In genomic region chr19:10329555-10329954, GRCh38 we compare ENCODE assay signal across 18 cellular contexts. TPM values are rescaled to one million over a fixed set of nuclear protein-coding genes. Genes with fewer than 3 reads are reported as not detected.
DNase-seq lines count a peak whose midpoint lies in the region; ATAC-seq and TF ChIP-seq lines count a peak whose summit lies in the region.
"Had no signal": no experiment of that assay in that cellular context is flagged by ENCODE, and none has a peak within 500 bp of the region (broad histone marks: within the 10 kb centered on the region; RNA-seq: fewer than 3 reads in every experiment).

No MANE protein-coding gene starts in this region.

- H3K4me3 ChIP-seq in H7 (ENCODE audit: insufficient read depth, low read depth, low read length) = no peak overlapping the region
- no peak overlapping the region for H3K4me3 ChIP-seq in OCI-LY7 (ENCODE audit: low read depth, low read length, poor library complexity, severe bottlenecking)
- no peak overlapping the region for H3K4me3 ChIP-seq in CD4-positive, alpha-beta memory T cell (ENCODE audit: low read length in 2 of 2)
- H3K4me3 ChIP-seq: BLaER1, GM23248 had no signal

- H3K9me2 ChIP-seq in OCI-LY7 (ENCODE audit: insufficient read depth, low read length) = no peaks in the 10 kb centered on the region

- H3K9me3 ChIP-seq in OCI-LY7 (ENCODE audit: low read length) = no peaks in the 10 kb centered on the region
- no peaks in the 10 kb centered on the region for H3K9me3 ChIP-seq in CD4-positive, alpha-beta memory T cell (ENCODE audit: control insufficient read depth in 1 of 2, low read length in 2 of 2)
- H3K9me3 ChIP-seq: BLaER1, Caco-2 had no signal

- DNase-seq in activated naive CD8-positive, alpha-beta T cell treated with anti-CD3 and anti-CD28 coated beads, Interleukin-2, amount 50 U/mL, for 24 hours = no peak
- no peak for DNase-seq in activated naive CD8-positive, alpha-beta T cell treated with anti-CD3 and anti-CD28 coated beads for 36 hours
- DNase-seq in H7 = peak; percentile 32
- no peak for DNase-seq in OCI-LY7 (ENCODE audit: low spot score)
- DNase-seq in neural crest cell (ENCODE audit: low read depth, low spot score) = no peak
- no peak for DNase-seq in DMS53 treated with DMSO at 0.1 percent for 48 hours (lab: John Stamatoyannopoulos, UW; ENCODE audit: unreplicated experiment)
- no peak for DNase-seq in COR-L47 (lab: John Stamatoyannopoulos, UW)
- DNase-seq in CD4-positive, alpha-beta memory T cell = no peak
- DNase-seq: 8988T; Caco-2; CD8-positive, alpha-beta T cell; DMS79; GDM1; GM23248; IMR-90 had no signal

- POLR2A ChIA-PET in OCI-LY7 (lab: Charles Lee) = interaction anchor here (0.6 to 1.7 kb wide), 3 partner anchors 11 to 75 kb away, joined by 3 to 6 read pairs (median 5); partner anchors contain the start of gene ICAM5
- POLR2A ChIA-PET in CD4-positive, alpha-beta memory T cell (lab: Charles Lee; ENCODE audit: partially characterized antibody) = interaction anchor here (0.9 to 1.0 kb wide), 2 partner anchors 50 to 58 kb away, joined by 3 to 4 read pairs; partner anchors contain the start of gene ICAM1

- H3K36me3 ChIP-seq in H7 (replicated peaks; ENCODE audit: control insufficient read depth, insufficient read depth, low read length) = peaks cover 35% of the 10 kb centered on the region
- peaks cover 79% of the 10 kb centered on the region for H3K36me3 ChIP-seq in OCI-LY7 (ENCODE audit: insufficient read depth, low read length)
- H3K36me3 ChIP-seq in CD4-positive, alpha-beta memory T cell (ENCODE audit: insufficient read depth, low read length) = peaks cover 56% of the 10 kb centered on the region

- peaks cover 12% of the 10 kb centered on the region for H4K20me1 ChIP-seq in OCI-LY7 (ENCODE audit: insufficient read depth, low read length)

- H3K4me3 Mint-ChIP-seq in activated naive CD8-positive, alpha-beta T cell treated with anti-CD3 and anti-CD28 coated beads, Interleukin-2, amount 50 U/mL, for 24 hours = no peak overlapping the region
- no peak overlapping the region for H3K4me3 Mint-ChIP-seq in activated naive CD8-positive, alpha-beta T cell treated with anti-CD3 and anti-CD28 coated beads for 36 hours
- peak overlapping the region; percentile 19 for H3K4me3 Mint-ChIP-seq in neural crest cell
- no peak overlapping the region for H3K4me3 Mint-ChIP-seq in CD4-positive, alpha-beta memory T cell
- H3K4me3 Mint-ChIP-seq: CD14-positive monocyte; CD8-positive, alpha-beta T cell had no signal

- peaks cover 45% of the 10 kb centered on the region for H3K36me3 Mint-ChIP-seq in activated naive CD8-positive, alpha-beta T cell treated with anti-CD3 and anti-CD28 coated beads, Interleukin-2, amount 50 U/mL, for 24 hours (ENCODE audit: low read depth)
- peaks cover 33% of the 10 kb centered on the region for H3K36me3 Mint-ChIP-seq in activated naive CD8-positive, alpha-beta T cell treated with anti-CD3 and anti-CD28 coated beads for 36 hours
- peaks cover 3% of the 10 kb centered on the region for H3K36me3 Mint-ChIP-seq in neural crest cell (ENCODE audit: low read depth)
- peaks cover 10 to 38% of the 10 kb centered on the region in 2 donors for H3K36me3 Mint-ChIP-seq in CD4-positive, alpha-beta memory T cell

- TSS peak; percentile 7 for BruUV-seq in OCI-LY7 (replicated peaks; lab: Mats Ljungman, UMichigan)

- H3K9me3 Mint-ChIP-seq in activated naive CD8-positive, alpha-beta T cell treated with anti-CD3 and anti-CD28 coated beads, Interleukin-2, amount 50 U/mL, for 24 hours = no peaks in the 10 kb centered on the region
- H3K9me3 Mint-ChIP-seq in activated naive CD8-positive, alpha-beta T cell treated with anti-CD3 and anti-CD28 coated beads for 36 hours = no peaks in the 10 kb centered on the region
- no peaks in the 10 kb centered on the region for H3K9me3 Mint-ChIP-seq in neural crest cell
- no peaks in the 10 kb centered on the region for H3K9me3 Mint-ChIP-seq in CD4-positive, alpha-beta memory T cell
- H3K9me3 Mint-ChIP-seq: CD14-positive monocyte; CD8-positive, alpha-beta T cell had no signal

- H3K27ac Mint-ChIP-seq in activated naive CD8-positive, alpha-beta T cell treated with anti-CD3 and anti-CD28 coated beads, Interleukin-2, amount 50 U/mL, for 24 hours = peak overlapping the region; percentile 49
- H3K27ac Mint-ChIP-seq in activated naive CD8-positive, alpha-beta T cell treated with anti-CD3 and anti-CD28 coated beads for 36 hours = no peak overlapping the region
- no peak overlapping the region for H3K27ac Mint-ChIP-seq in neural crest cell (ENCODE audit: unreplicated experiment)
- H3K27ac Mint-ChIP-seq in CD4-positive, alpha-beta memory T cell = peak overlapping the region in 1 of 7 donors; percentile 47
- H3K27ac Mint-ChIP-seq: CD8-positive, alpha-beta T cell had no signal

- H3K27ac ChIP-seq in OCI-LY7 (ENCODE audit: low read depth, low read length, poor library complexity, severe bottlenecking) = no peak overlapping the region
- H3K27ac ChIP-seq in CD4-positive, alpha-beta memory T cell (ENCODE audit: low read depth, low read length) = no peak overlapping the region
- H3K27ac ChIP-seq: BLaER1, GM23248 had no signal

- H3K4me1 Mint-ChIP-seq in activated naive CD8-positive, alpha-beta T cell treated with anti-CD3 and anti-CD28 coated beads, Interleukin-2, amount 50 U/mL, for 24 hours = peaks cover 29% of the 10 kb centered on the region
- peaks cover 13% of the 10 kb centered on the region for H3K4me1 Mint-ChIP-seq in activated naive CD8-positive, alpha-beta T cell treated with anti-CD3 and anti-CD28 coated beads for 36 hours
- H3K4me1 Mint-ChIP-seq in neural crest cell = peaks cover 26% of the 10 kb centered on the region
- peaks cover 7 to 38% (median 22%) of the 10 kb centered on the region in 4 donors for H3K4me1 Mint-ChIP-seq in CD4-positive, alpha-beta memory T cell

- peaks cover 30% of the 10 kb centered on the region for H3K79me2 ChIP-seq in OCI-LY7 (ENCODE audit: insufficient read depth, low read depth, low read length)

- H3K27me3 ChIP-seq in H7 (ENCODE audit: control insufficient read depth, insufficient read depth, low read length) = no peaks in the 10 kb centered on the region; the same call in 1 of the 2 replicates
- no peaks in the 10 kb centered on the region for H3K27me3 ChIP-seq in CD4-positive, alpha-beta memory T cell (ENCODE audit: insufficient read depth, low read length)
- H3K27me3 ChIP-seq: BLaER1 had no signal

- no peaks in the 10 kb centered on the region for H3K27me3 Mint-ChIP-seq in activated naive CD8-positive, alpha-beta T cell treated with anti-CD3 and anti-CD28 coated beads, Interleukin-2, amount 50 U/mL, for 24 hours
- H3K27me3 Mint-ChIP-seq in activated naive CD8-positive, alpha-beta T cell treated with anti-CD3 and anti-CD28 coated beads for 36 hours = no peaks in the 10 kb centered on the region
- no peaks in the 10 kb centered on the region for H3K27me3 Mint-ChIP-seq in neural crest cell (ENCODE audit: low read depth)
- no peaks in the 10 kb centered on the region for H3K27me3 Mint-ChIP-seq in CD4-positive, alpha-beta memory T cell

- intact Hi-C loops in OCI-LY7 (cut with micrococcal nuclease; ENCODE audit: unreplicated experiment) = no loop called here
- intact Hi-C loops in CD4-positive, alpha-beta memory T cell (cut with micrococcal nuclease) = no loop called here

- TF ChIP-seq CTCF in OCI-LY7 (conservative IDR thresholded peaks at IDR 0.05; ENCODE audit: low read length) = no peak
- no peak for TF ChIP-seq CTCF in neural crest cell (conservative IDR thresholded peaks at IDR 0.05)

- no peak for ATAC-seq in activated naive CD8-positive, alpha-beta T cell treated with anti-CD3 and anti-CD28 coated beads, Interleukin-2, amount 50 U/mL, for 24 hours
- ATAC-seq: CD8-positive, alpha-beta T cell; HCT116 had no signal

- CTCF ChIA-PET in OCI-LY7 (lab: Charles Lee; ENCODE audit: unreplicated experiment) = interaction anchor here (0.5 to 0.9 kb wide), 2 partner anchors 28 to 222 kb away, joined by 3 to 7 read pairs; no protein-coding TSS in a partner anchor
- CTCF ChIA-PET in CD4-positive, alpha-beta memory T cell (lab: Charles Lee; ENCODE audit: partially characterized antibody) = interaction anchor here (3.3 kb wide), 1 partner anchor 70 kb away, joined by 18 read pairs; no protein-coding TSS in a partner anchor

- H3K4me1 ChIP-seq in OCI-LY7 (ENCODE audit: insufficient read depth, low read length, poor library complexity, severe bottlenecking) = peaks cover 19% of the 10 kb centered on the region
- H3K4me1 ChIP-seq in CD4-positive, alpha-beta memory T cell (ENCODE audit: insufficient read depth, low read length) = peaks cover 25% of the 10 kb centered on the region
- H3K4me1 ChIP-seq: Caco-2 had no signal

- H2AFZ ChIP-seq in OCI-LY7 (ENCODE audit: low read length) = no peak overlapping the region
- H2AFZ ChIP-seq: GM23248 had no signal

- no peak overlapping the region for H3K4me2 ChIP-seq in OCI-LY7 (ENCODE audit: low read length)
- H3K4me2 ChIP-seq: BLaER1 had no signal

RNA-seq across cellular contexts. Expression of gene RAVER1, which starts 3.8 kb away (rescaled TPM):
- 100 to 1,000 TPM; 103 to 107 TPM for total RNA-seq in activated naive CD8-positive, alpha-beta T cell treated with anti-CD3 and anti-CD28 coated beads for 36 hours
- total RNA-seq in H7 (2014; rRNA removed; shearing (Covaris generic)) = 32.2 and 36.1 TPM in 2 replicates
- 21.6 and 35.7 TPM in 2 replicates for total RNA-seq in OCI-LY7 (2014; rRNA removed; shearing (Covaris generic))
- total RNA-seq in OCI-LY7 (2022) (90.7 and 95.8 TPM in 2 replicates), neural crest cell (75.9 and 78.2 TPM in 2 replicates)
- total RNA-seq in CD4-positive, alpha-beta memory T cell = 10 to 100 TPM; 46.1 to 56.1 TPM
- 10 to 100 TPM in 1 of 2 donors, 1 to 10 TPM in 1; 6.8 to 28.4 TPM for polyA plus RNA-seq in CD4-positive, alpha-beta memory T cell

RNA-seq across cellular contexts. Expression of gene ICAM3, which starts 9.9 kb away (rescaled TPM):
- 10 to 100 TPM; 76.3 to 79.6 TPM for total RNA-seq in activated naive CD8-positive, alpha-beta T cell treated with anti-CD3 and anti-CD28 coated beads for 36 hours
- total RNA-seq in H7 (2014; rRNA removed; shearing (Covaris generic)) = 15.2 and 16.1 TPM in 2 replicates
- total RNA-seq in OCI-LY7 (2014; rRNA removed; shearing (Covaris generic)) = 63.7 and 66.0 TPM in 2 replicates
- total RNA-seq in OCI-LY7 (2022) (76.4 and 82.0 TPM in 2 replicates), neural crest cell (9.7 and 10.0 TPM in 2 replicates)
- total RNA-seq in CD4-positive, alpha-beta memory T cell = 100 to 1,000 TPM; 191 to 193 TPM
- 100 to 1,000 TPM; 240 to 287 TPM for polyA plus RNA-seq in CD4-positive, alpha-beta memory T cell

RNA-seq across cellular contexts. Expression of gene FDX2, which starts 13.7 kb away (rescaled TPM):
- 10 to 100 TPM; 18.3 to 19.6 TPM for total RNA-seq in activated naive CD8-positive, alpha-beta T cell treated with anti-CD3 and anti-CD28 coated beads for 36 hours
- total RNA-seq in H7 (2014; rRNA removed; shearing (Covaris generic)) = 22.3 and 40.8 TPM in 2 replicates
- 17.2 and 28.8 TPM in 2 replicates for total RNA-seq in OCI-LY7 (2014; rRNA removed; shearing (Covaris generic))
- total RNA-seq in OCI-LY7 (2022) (10.4 and 17.1 TPM in 2 replicates), neural crest cell (20.0 and 22.5 TPM in 2 replicates)
- total RNA-seq in CD4-positive, alpha-beta memory T cell = 10 to 100 TPM; 10.7 to 11.3 TPM
- 10 to 100 TPM; 10.6 to 13.6 TPM for polyA plus RNA-seq in CD4-positive, alpha-beta memory T cell

RNA-seq across cellular contexts. Expression of gene ZGLP1, which starts 19.9 kb away (rescaled TPM):
- 1 to 10 TPM; 3.4 to 4.0 TPM for total RNA-seq in activated naive CD8-positive, alpha-beta T cell treated with anti-CD3 and anti-CD28 coated beads for 36 hours
- 0.17 and 0.85 TPM in 2 replicates for total RNA-seq in H7 (2014; rRNA removed; shearing (Covaris generic))
- total RNA-seq in OCI-LY7 (2014; rRNA removed; shearing (Covaris generic)) = 2.3 and 8.8 TPM in 2 replicates
- total RNA-seq in OCI-LY7 (2022) (5.4 and 5.7 TPM in 2 replicates), neural crest cell (10.4 and 11.3 TPM in 2 replicates)
- total RNA-seq in CD4-positive, alpha-beta memory T cell = 1 to 10 TPM; 7.1 to 7.7 TPM
- under 1 TPM in 1 of 2 donors, not detected in 1; 0.32 TPM for polyA plus RNA-seq in CD4-positive, alpha-beta memory T cell

RNA-seq across cellular contexts. Expression of gene ICAM5, which starts 39.8 kb away (rescaled TPM):
- total RNA-seq in activated naive CD8-positive, alpha-beta T cell treated with anti-CD3 and anti-CD28 coated beads for 36 hours = 1 to 10 TPM in 1 of 2 experiments, under 1 TPM in 1; 0.95 to 1.0 TPM
- 0.83 and 3.7 TPM in 2 replicates for total RNA-seq in H7 (2014; rRNA removed; shearing (Covaris generic))
- 2.7 and 6.4 TPM in 2 replicates for total RNA-seq in OCI-LY7 (2014; rRNA removed; shearing (Covaris generic))
- total RNA-seq in OCI-LY7 (2022) = 10.8 and 12.6 TPM in 2 replicates
- not detected in 2 replicates for total RNA-seq in neural crest cell
- under 1 TPM in 1 of 2 experiments, not detected in 1; 0.36 TPM for total RNA-seq in CD4-positive, alpha-beta memory T cell
- polyA plus RNA-seq in CD4-positive, alpha-beta memory T cell = under 1 TPM in 1 of 2 donors, not detected in 1; 0.20 TPM
- total RNA-seq: CD8-positive, alpha-beta T cell had no signal
